Comparison of ENCODE assay signal across 10 cellular contexts in genomic region chr12:97275261-97276197, GRCh38.
DNase-seq lines count a peak whose midpoint lies in the region; ATAC-seq, FAIRE-seq and TF ChIP-seq lines count a peak whose summit lies in the region.
"Had no signal": no experiment of that assay in that cellular context is flagged by ENCODE, and none has a peak within 500 bp of the region (broad histone marks: within the 10 kb centered on the region; RNA-seq: fewer than 3 reads in every experiment).

No MANE protein-coding gene starts in this region.

- H3K36me3 Mint-ChIP-seq in activated CD8-positive, alpha-beta T cell treated with anti-CD3 and anti-CD28 coated beads for 36 hours (ENCODE audit: low read depth), result no peaks in the 10 kb centered on the region
- H3K36me3 Mint-ChIP-seq: activated naive CD4-positive, alpha-beta T cell treated with anti-CD3 and anti-CD28 coated beads, Interleukin-2, amount 10 ng/mL, durations not matched to agents 7 days and 5 days had no signal

- CTCF ChIA-PET in activated CD8-positive, alpha-beta T cell treated with anti-CD3 and anti-CD28 coated beads for 36 hours (lab: Charles Lee), result no interaction called here

- intact Hi-C loops in activated CD8-positive, alpha-beta T cell treated with anti-CD3 and anti-CD28 coated beads for 36 hours (cut with micrococcal nuclease), result no loop called here

- no peak for FAIRE-seq in small intestine (lab: Jason Lieb, UNC)

- in situ Hi-C loops in G401 (cut with HindIII; ENCODE audit: low sequenced_read_pairs) (no loop called here), SK-MEL-5 (cut with HindIII; ENCODE audit: low pct_unique_long_range_greater_than_20kb, low sequenced_read_pairs) (no loop called here)

- no peaks in the 10 kb centered on the region for H3K4me1 ChIP-seq in small intestine (ENCODE audit: control insufficient read depth in 2 of 2, insufficient read depth in 1 of 2, low read depth in 1 of 2, low read length in 1 of 2)
- H3K4me1 ChIP-seq: BLaER1 had no signal

- no peaks in the 10 kb centered on the region for H3K4me1 Mint-ChIP-seq in activated CD8-positive, alpha-beta T cell treated with anti-CD3 and anti-CD28 coated beads for 36 hours (ENCODE audit: low read depth)
- H3K4me1 Mint-ChIP-seq: activated naive CD4-positive, alpha-beta T cell treated with anti-CD3 and anti-CD28 coated beads, Interleukin-2, amount 10 ng/mL, durations not matched to agents 7 days and 5 days had no signal

- H3K9me3 ChIP-seq in small intestine (ENCODE audit: control insufficient read depth, low read depth), result no peaks in the 10 kb centered on the region

- H3K4me3 Mint-ChIP-seq in activated CD8-positive, alpha-beta T cell treated with anti-CD3 and anti-CD28 coated beads for 36 hours, result no peak overlapping the region
- H3K4me3 Mint-ChIP-seq: activated naive CD4-positive, alpha-beta T cell treated with anti-CD3 and anti-CD28 coated beads, Interleukin-2, amount 10 ng/mL, durations not matched to agents 7 days and 5 days had no signal

- 33 to 40% (median 35%) methylated on average over 21 of the region's 21 CpGs for WGBS in small intestine, 3 donors

- H3K27me3 ChIP-seq in small intestine (ENCODE audit: control insufficient read depth in 2 of 2, insufficient read depth in 2 of 2, low read length in 2 of 2), result no peaks in the 10 kb centered on the region
- H3K27me3 ChIP-seq: BLaER1 had no signal

- ATAC-seq in activated CD8-positive, alpha-beta T cell treated with anti-CD3 and anti-CD28 coated beads for 36 hours, result no peak

- H3K9me3 Mint-ChIP-seq in activated CD8-positive, alpha-beta T cell treated with anti-CD3 and anti-CD28 coated beads for 36 hours, result no peaks in the 10 kb centered on the region
- H3K9me3 Mint-ChIP-seq: activated naive CD4-positive, alpha-beta T cell treated with anti-CD3 and anti-CD28 coated beads, Interleukin-2, amount 10 ng/mL, durations not matched to agents 7 days and 5 days had no signal

- no peaks in the 10 kb centered on the region for H3K36me3 ChIP-seq in small intestine (ENCODE audit: control insufficient read depth in 2 of 2, insufficient read depth in 2 of 2, low read length in 2 of 2)
- H3K36me3 ChIP-seq: BLaER1 had no signal

- DNase-seq in G401 (ENCODE audit: low spot score) (peak; percentile 29), SK-MEL-5 (ENCODE audit: low read depth, low spot score) (peak; percentile 75), iPS-NIHi11 (ENCODE audit: low spot score) (peak; percentile 41), pons (ENCODE audit: low spot score) (peak; percentile 88), small intestine (no peak), SK-N-DZ (ENCODE audit: low spot score) (no peak), GM10266 (ENCODE audit: extremely low spot score) (no peak)
- no peak for DNase-seq in activated CD8-positive, alpha-beta T cell treated with anti-CD3 and anti-CD28 coated beads for 36 hours
- DNase-seq: activated naive CD4-positive, alpha-beta T cell treated with anti-CD3 and anti-CD28 coated beads, Interleukin-2, amount 10 ng/mL, durations not matched to agents 7 days and 5 days had no signal

- TF ChIP-seq CTCF in GM10266 (IDR thresholded peaks at IDR 0.05; ENCODE audit: control insufficient read depth, insufficient read depth, low read depth, missing control alignments), result no peak
- no peak for TF ChIP-seq CTCF in activated CD8-positive, alpha-beta T cell treated with anti-CD3 and anti-CD28 coated beads for 36 hours (IDR thresholded peaks at IDR 0.05)

- H3K27ac ChIP-seq in small intestine (ENCODE audit: low read depth in 1 of 2, low read length in 1 of 2), result no peak overlapping the region
- H3K27ac ChIP-seq: BLaER1 had no signal

- POLR2A ChIA-PET in activated CD8-positive, alpha-beta T cell treated with anti-CD3 and anti-CD28 coated beads for 36 hours (lab: Charles Lee), result no interaction called here

- peaks cover 23% of the 10 kb centered on the region for H3K27me3 Mint-ChIP-seq in activated CD8-positive, alpha-beta T cell treated with anti-CD3 and anti-CD28 coated beads for 36 hours

- no peak overlapping the region for H3K4me3 ChIP-seq in small intestine (ENCODE audit: low read depth in 1 of 2, low read length in 2 of 2)
- H3K4me3 ChIP-seq: BLaER1 had no signal

- H3K27ac Mint-ChIP-seq in activated CD8-positive, alpha-beta T cell treated with anti-CD3 and anti-CD28 coated beads for 36 hours, result no peak overlapping the region
- H3K27ac Mint-ChIP-seq: activated naive CD4-positive, alpha-beta T cell treated with anti-CD3 and anti-CD28 coated beads, Interleukin-2, amount 10 ng/mL, durations not matched to agents 7 days and 5 days had no signal

Comparison
In these comparisons a context has a peak if more than half of its experiments do, and no peak if none do; other contexts are left out.
1. DNase-seq: peak in G401 (single experiment), SK-MEL-5 (single experiment), iPS-NIHi11 (single experiment) and pons (single experiment); none in small intestine (single experiment), SK-N-DZ (single experiment), GM10266 (single experiment) and activated CD8-positive, alpha-beta T cell treated with anti-CD3 and anti-CD28 coated beads for 36 hours (single experiment).